Comparison of ENCODE assay signal across 8 cellular contexts in genomic region chr18:9915291-9916066, GRCh38. TPM values are rescaled to one million over a fixed set of nuclear protein-coding genes. Genes with fewer than 3 reads are reported as not detected.
DNase-seq lines count a peak whose midpoint lies in the region; TF ChIP-seq lines count a peak whose summit lies in the region.

No MANE protein-coding gene starts in this region.

- no peaks in the 10 kb centered on the region for H3K27me3 Mint-ChIP-seq in IgD-negative memory B cell

- H3K9me3 ChIP-seq in A673 (ENCODE audit: low read depth, low read length, poor library complexity, severe bottlenecking) (no peaks in the 10 kb centered on the region), mucosa of rectum (ENCODE audit: control insufficient read depth in 2 of 2, low read length in 2 of 2) (no peaks in the 10 kb centered on the region)

- H3K4me1 Mint-ChIP-seq in IgD-negative memory B cell, result peaks cover 18 to 26% (median 23%) of the 10 kb centered on the region in 3 donors

- DNase-seq in A673 (ENCODE audit: low spot score) (no peak), caudate nucleus (lab: John Stamatoyannopoulos, UW) (no peak), amygdala (lab: John Stamatoyannopoulos, UW) (no peak), DMS153 (lab: John Stamatoyannopoulos, UW) (no peak), NCI-H2171 (lab: John Stamatoyannopoulos, UW) (no peak)
- no peak for DNase-seq in activated CD8-positive, alpha-beta memory T cell treated with anti-CD3 and anti-CD28 coated beads, Interleukin-2, amount 50 U/mL, for 4 hours

- no peaks in the 10 kb centered on the region for H3K36me3 Mint-ChIP-seq in IgD-negative memory B cell

- intact Hi-C loops in A673 (cut with micrococcal nuclease; ENCODE audit: unreplicated experiment), result no loop called here

- peak overlapping the region; percentile 91 to 95 (median 94) for H3K4me3 Mint-ChIP-seq in IgD-negative memory B cell

- TF ChIP-seq CTCF in A673 (conservative IDR thresholded peaks at IDR 0.05; ENCODE audit: low read depth, low read length), result no peak

- H3K27ac Mint-ChIP-seq in IgD-negative memory B cell, result peak overlapping the region; percentile 92 to 99 (median 95)

- POLR2A ChIA-PET in A673 (lab: Charles Lee; ENCODE audit: low non-redundant PET), result interaction anchor here (0.6 kb wide), 2 partner anchors 547 to 1770 kb away, joined by 8 to 20 read pairs; no protein-coding TSS in a partner anchor

- H3K27me3 ChIP-seq in A673 (replicated peaks; ENCODE audit: insufficient read depth, low read depth, low read length, poor library complexity), result no peaks in the 10 kb centered on the region
- no peaks in the 10 kb centered on the region for H3K27me3 ChIP-seq in mucosa of rectum (ENCODE audit: control insufficient read depth in 2 of 2, insufficient read depth in 2 of 2, low read length in 2 of 2)

- no peaks in the 10 kb centered on the region for H3K9me3 Mint-ChIP-seq in IgD-negative memory B cell

- H3K27ac ChIP-seq in A673 (ENCODE audit: low read depth, low read length, poor library complexity, severe bottlenecking) (peak overlapping the region; percentile 96), caudate nucleus (ENCODE audit: low read depth, low read length) (peak overlapping the region; percentile 74), mucosa of rectum (ENCODE audit: low read depth in 2 of 2, low read length in 2 of 2) (peak overlapping the region; percentile 98 to 99)

- H3K9ac ChIP-seq in mucosa of rectum (ENCODE audit: low read depth in 1 of 2, low read length in 2 of 2), result peak overlapping the region; percentile 84 to 91

- H3K4me1 ChIP-seq in A673 (ENCODE audit: insufficient read depth, low read length, poor library complexity, severe bottlenecking) (peaks cover 45% of the 10 kb centered on the region), mucosa of rectum (ENCODE audit: control insufficient read depth in 2 of 2, insufficient read depth in 2 of 2, low read length in 2 of 2) (peaks cover 14 to 34% of the 10 kb centered on the region in 2 donors)

- CTCF ChIA-PET in A673 (lab: Charles Lee), result no interaction called here

- H3K36me3 ChIP-seq in A673 (ENCODE audit: insufficient read depth, low read length, poor library complexity, severe bottlenecking) (no peaks in the 10 kb centered on the region), mucosa of rectum (ENCODE audit: control insufficient read depth in 2 of 2, insufficient read depth in 2 of 2, low read length in 2 of 2) (no peaks in the 10 kb centered on the region)

- TSS peak; percentile 50 for BruUV-seq in A673 (replicated peaks; lab: Mats Ljungman, UMichigan)

- H3K4me3 ChIP-seq in A673 (ENCODE audit: low read depth, low read length, poor library complexity, severe bottlenecking) (peak overlapping the region; percentile 93), mucosa of rectum (ENCODE audit: low read length in 2 of 2) (peak overlapping the region; percentile 93)

RNA-seq across cellular contexts. Expression of gene VAPA, which starts 1.7 kb away (rescaled TPM):
- 185 and 204 TPM in 2 replicates for total RNA-seq in A673 (2021)
- 182 TPM for polyA plus RNA-seq in IgD-negative memory B cell

RNA-seq across cellular contexts. Expression of gene TXNDC2, which starts 29.7 kb away (rescaled TPM):
- total RNA-seq in A673 (2021), result 0.13 and 0.42 TPM in 2 replicates
- not detected for polyA plus RNA-seq in IgD-negative memory B cell
